Comparison of ENCODE assay signal across 15 cellular contexts in genomic region chr12:109571773-109572505, GRCh38. TPM values are rescaled to one million over a fixed set of nuclear protein-coding genes. Genes with fewer than 3 reads are reported as not detected.
DNase-seq lines count a peak whose midpoint lies in the region; ATAC-seq and TF ChIP-seq lines count a peak whose summit lies in the region.
"Had no signal": no experiment of that assay in that cellular context is flagged by ENCODE, and none has a peak within 500 bp of the region (broad histone marks: within the 10 kb centered on the region; RNA-seq: fewer than 3 reads in every experiment).

No MANE protein-coding gene starts in this region.

- H3K4me1 ChIP-seq in RWPE2 (ENCODE audit: insufficient read depth, poor library complexity, severe bottlenecking) (peaks cover 10% of the 10 kb centered on the region), smooth muscle cell (ENCODE audit: low read depth) (peaks cover 18% of the 10 kb centered on the region)

- no peaks in the 10 kb centered on the region for H3K27me3 ChIP-seq in RWPE2 (ENCODE audit: insufficient read depth, poor library complexity, severe bottlenecking)
- H3K27me3 ChIP-seq in smooth muscle cell (ENCODE audit: low read depth) = no peaks in the 10 kb centered on the region
- H3K27me3 ChIP-seq: thyroid gland had no signal

- H3K4me1 Mint-ChIP-seq in activated T-cell treated with anti-CD3 and anti-CD28 coated beads, Interleukin-2, amount 50 U/mL, for 4 hours (ENCODE audit: low read depth) = peaks cover 26% of the 10 kb centered on the region

- H3K36me3 Mint-ChIP-seq in activated T-cell treated with anti-CD3 and anti-CD28 coated beads, Interleukin-2, amount 50 U/mL, for 4 hours (ENCODE audit: insufficient read depth) = peaks cover 8% of the 10 kb centered on the region

- no peaks in the 10 kb centered on the region for H3K27me3 Mint-ChIP-seq in activated T-cell treated with anti-CD3 and anti-CD28 coated beads, Interleukin-2, amount 50 U/mL, for 4 hours (ENCODE audit: low read depth)

- WGBS in smooth muscle cell (ENCODE audit: low lambda C conversion rate) = 91% methylated on average over 5 of the region's 5 CpGs

- no peak overlapping the region for H3K4me3 ChIP-seq in RWPE2 (ENCODE audit: severe bottlenecking)
- peak overlapping the region; percentile 98 for H3K4me3 ChIP-seq in fibroblast of mammary gland (ENCODE audit: control insufficient read depth, low read depth, low read length)
- H3K4me3 ChIP-seq in smooth muscle cell = peak overlapping the region; percentile 83

- H3K4me3 Mint-ChIP-seq in activated T-cell treated with anti-CD3 and anti-CD28 coated beads, Interleukin-2, amount 50 U/mL, for 4 hours = peak overlapping the region; percentile 87

- peak overlapping the region; percentile 67 for H3K9ac ChIP-seq in smooth muscle cell (ENCODE audit: low read depth)

- DNase-seq in activated T-cell treated with anti-CD3 and anti-CD28 coated beads, Interleukin-2, amount 50 U/mL, for 4 hours = no peak
- DNase-seq in activated T-cell treated with anti-CD3 and anti-CD28 coated beads for 4 hours (no peak), RWPE2 (ENCODE audit: low spot score) (no peak), fibroblast of mammary gland (ENCODE audit: low read depth) (no peak), smooth muscle cell (lab: John Stamatoyannopoulos, UW; ENCODE audit: unreplicated experiment) (no peak), activated gamma-delta T cell (lab: John Stamatoyannopoulos, UW) (no peak)
- DNase-seq: AML-193; amniotic stem cell; effector memory CD4-positive, alpha-beta T cell; NCI-H1694; occipital lobe; thyroid gland had no signal

- H3K9me3 Mint-ChIP-seq in activated T-cell treated with anti-CD3 and anti-CD28 coated beads, Interleukin-2, amount 50 U/mL, for 4 hours = no peaks in the 10 kb centered on the region

- no peak overlapping the region for H2AFZ ChIP-seq in smooth muscle cell (ENCODE audit: low read depth)

- no peak for ATAC-seq in activated T-cell treated with anti-CD3 and anti-CD28 coated beads, Interleukin-2, amount 50 U/mL, for 4 hours
- ATAC-seq in RWPE2 (ENCODE audit: low read depth) = no peak
- ATAC-seq in GM21381 (IDR thresholded peaks at IDR 0.05; ENCODE audit: unreplicated experiment) = no peak
- ATAC-seq in HG02938 (IDR thresholded peaks at IDR 0.05; ENCODE audit: unreplicated experiment) = no peak
- ATAC-seq: activated CD4-positive, CD25-positive, alpha-beta regulatory T cell treated with anti-CD3 and anti-CD28 coated beads, Interleukin-2, amount 50 U/mL, for 24 hours had no signal

- H3K9me3 ChIP-seq in RWPE2 (ENCODE audit: severe bottlenecking) (no peaks in the 10 kb centered on the region), smooth muscle cell (replicated peaks; ENCODE audit: low read depth) (no peaks in the 10 kb centered on the region)
- H3K9me3 ChIP-seq: thyroid gland had no signal

- H4K20me1 ChIP-seq in smooth muscle cell (ENCODE audit: low read depth) = no peaks in the 10 kb centered on the region

- peaks cover 32% of the 10 kb centered on the region for H3K79me2 ChIP-seq in smooth muscle cell (ENCODE audit: low read depth)

- no peak for TF ChIP-seq CTCF in RWPE2 (IDR thresholded peaks at IDR 0.05; ENCODE audit: poor library complexity, severe bottlenecking)
- TF ChIP-seq CTCF in fibroblast of mammary gland (conservative IDR thresholded peaks at IDR 0.05; ENCODE audit: control insufficient read depth, insufficient read depth, low read depth, low read length) = no peak
- TF ChIP-seq CTCF in smooth muscle cell (IDR thresholded peaks at IDR 0.05; ENCODE audit: borderline replicate concordance, insufficient read depth, poor library complexity, severe bottlenecking) = no peak

- H3F3A ChIP-seq in smooth muscle cell (ENCODE audit: low read depth) = no peaks in the 10 kb centered on the region

- peak overlapping the region; percentile 55 for H3K27ac ChIP-seq in RWPE2 (ENCODE audit: poor library complexity, severe bottlenecking)
- H3K27ac ChIP-seq in smooth muscle cell (ENCODE audit: low read depth) = no peak overlapping the region

- H3K36me3 ChIP-seq in RWPE2 (ENCODE audit: low read depth) (peaks cover 78% of the 10 kb centered on the region), smooth muscle cell (ENCODE audit: low read depth) (no peaks in the 10 kb centered on the region)

- peak overlapping the region; percentile 81 for H3K4me2 ChIP-seq in smooth muscle cell

RNA-seq across cellular contexts. Expression of gene MMAB, which starts 1.4 kb away (rescaled TPM):
- 10 to 100 TPM; 33.1 to 49.3 (median 38.4) TPM for total RNA-seq in activated T-cell treated with anti-CD3 and anti-CD28 coated beads, Interleukin-2, amount 50 U/mL, for 4 hours
- 20.2 and 29.6 TPM in 2 replicates for total RNA-seq in smooth muscle cell
- polyA plus RNA-seq in smooth muscle cell = 43.1 and 51.7 TPM in 2 replicates

RNA-seq across cellular contexts. Expression of gene MVK, which starts 1.7 kb away (rescaled TPM):
- 10 to 100 TPM; 10.2 to 11.4 (median 10.4) TPM for total RNA-seq in activated T-cell treated with anti-CD3 and anti-CD28 coated beads, Interleukin-2, amount 50 U/mL, for 4 hours
- total RNA-seq in smooth muscle cell = 13.9 and 21.1 TPM in 2 replicates
- 11.8 and 16.3 TPM in 2 replicates for polyA plus RNA-seq in smooth muscle cell
